In genomic region chr17:60330731-60331130, GRCh38 we compare ENCODE assay signal across 19 cellular contexts.
"Had no signal": no experiment of that assay in that cellular context is flagged by ENCODE, and none has a peak within 500 bp of the region (broad histone marks: within the 10 kb centered on the region; RNA-seq: fewer than 3 reads in every experiment).

No MANE protein-coding gene starts in this region.

- H3K4me1 ChIP-seq: left lung had no signal

- H3K27ac ChIP-seq: brain microvascular endothelial cell, esophagus muscularis mucosa, left lung, tibial nerve had no signal

- ATAC-seq: activated CD4-positive, alpha-beta T cell treated with anti-CD3 and anti-CD28 coated beads for 36 hours; activated naive CD4-positive, alpha-beta T cell treated with anti-CD3 and anti-CD28 coated beads, Interleukin-2, amount 50 U/mL, for 72 hours; left lung; stimulated activated naive CD8-positive, alpha-beta T cell treated with anti-CD3 and anti-CD28 coated beads, Interleukin-15, Interleukin-2, amounts not matched to agents 100 U/mL and 50 U/mL, for 24 hours had no signal

- H3K27me3 ChIP-seq: brain microvascular endothelial cell, esophagus muscularis mucosa, left lung, tibial nerve had no signal

- DNase-seq: activated CD4-positive, alpha-beta T cell treated with anti-CD3 and anti-CD28 coated beads for 36 hours; activated CD4-positive, alpha-beta T cell treated with anti-CD3 and anti-CD28 coated beads, Interleukin-2, amount 50 U/mL, for 48 hours; activated gamma-delta T cell treated with Interleukin-2 at 50 U/mL for 16 hours; amniotic stem cell; brain microvascular endothelial cell; central memory CD4-positive, alpha-beta T cell; effector CD4-positive, alpha-beta T cell; head of caudate nucleus; kidney; left lung; stimulated activated CD4-positive, alpha-beta T cell treated with anti-CD3 and anti-CD28 coated beads, Interleukin-12 subunit alpha, Interleukin-12 subunit beta, amount 100 ng/mL, for 4 hours; stimulated activated CD4-positive, alpha-beta T cell treated with anti-CD3 and anti-CD28 coated beads, Interleukin-1b, Interleukin-23, amount 100 ng/mL, for 48 hours; stimulated activated CD8-positive, alpha-beta memory T cell treated with anti-CD3 and anti-CD28 coated beads, Interleukin-4, amount 100 ng/mL, for 48 hours; stimulated activated naive CD8-positive, alpha-beta T cell treated with anti-CD3 and anti-CD28 coated beads, Interleukin-15, Interleukin-2, amounts not matched to agents 100 U/mL and 50 U/mL, for 24 hours; SW 1271 had no signal

- H3K27me3 Mint-ChIP-seq: activated CD4-positive, alpha-beta T cell treated with anti-CD3 and anti-CD28 coated beads for 36 hours had no signal

- H3K9me3 Mint-ChIP-seq: activated naive CD4-positive, alpha-beta T cell treated with anti-CD3 and anti-CD28 coated beads, Interleukin-2, amount 50 U/mL, for 72 hours; neural crest cell had no signal

- H3K4me3 ChIP-seq: esophagus muscularis mucosa, left lung, tibial nerve had no signal

- H3K4me3 Mint-ChIP-seq: activated CD4-positive, alpha-beta T cell treated with anti-CD3 and anti-CD28 coated beads for 36 hours; neural crest cell had no signal

- H3K27ac Mint-ChIP-seq: activated CD4-positive, alpha-beta T cell treated with anti-CD3 and anti-CD28 coated beads for 36 hours; activated naive CD4-positive, alpha-beta T cell treated with anti-CD3 and anti-CD28 coated beads, Interleukin-2, amount 50 U/mL, for 72 hours had no signal

- H3K36me3 ChIP-seq: brain microvascular endothelial cell had no signal

- H3K9me3 ChIP-seq: esophagus muscularis mucosa, left lung, tibial nerve had no signal
